ENCODE assay signal across 8 cellular contexts in genomic region chr18:70490008-70490933, GRCh38.
DNase-seq lines count a peak whose midpoint lies in the region; ATAC-seq and TF ChIP-seq lines count a peak whose summit lies in the region.

No MANE protein-coding gene starts in this region.

- DNase-seq in AG04449 (ENCODE audit: low read depth, low spot score) (no peak), GM10248 (ENCODE audit: extremely low spot score) (peak; percentile 19), NCI-H345 treated with DMSO at 0.1 percent for 48 hours (lab: John Stamatoyannopoulos, UW; ENCODE audit: unreplicated experiment) (peak; percentile 76), fibroblast of pulmonary artery (ENCODE audit: low read depth) (peak; percentile 74), nucleus accumbens (lab: John Stamatoyannopoulos, UW) (peak in 29 of 56 donors; percentile 3 to 78 (median 19))
- peak; percentile 6 to 44 for DNase-seq in activated CD4-positive, alpha-beta T cell treated with anti-CD3 and anti-CD28 coated beads for 4 hours

- POLR2A ChIA-PET in AG04449 (lab: Yijun Ruan, JAX): interaction anchor here (0.6 kb wide), 1 partner anchor 8 kb away, joined by 3 read pairs; no protein-coding TSS in a partner anchor
- POLR2A ChIA-PET in GM10248 (lab: Yijun Ruan, JAX): no interaction called here

- CTCF ChIA-PET in AG04449 (lab: Yijun Ruan, JAX) (interaction anchor here (0.7 to 5.0 kb wide), 28 partner anchors 9 to 364 kb away, joined by 3 to 53 read pairs (median 4); no protein-coding TSS in a partner anchor), GM10248 (lab: Yijun Ruan, JAX) (interaction anchor here (0.7 to 3.1 kb wide), 23 partner anchors 8 to 995 kb away, joined by 3 to 42 read pairs (median 4); no protein-coding TSS in a partner anchor)

- TF ChIP-seq CTCF in AG04449 (IDR thresholded peaks at IDR 0.05; ENCODE audit: insufficient read depth, low read length, missing control alignments): peak; percentile 61
- peak; percentile 69 for TF ChIP-seq CTCF in GM10248 (IDR thresholded peaks at IDR 0.05; ENCODE audit: control extremely low read depth, extremely low read depth, low read depth, missing control alignments)
- TF ChIP-seq CTCF in fibroblast of pulmonary artery (IDR thresholded peaks at IDR 0.05; ENCODE audit: low read length, missing control alignments): peak; percentile 65

- ATAC-seq in HG02938 (IDR thresholded peaks at IDR 0.05; ENCODE audit: unreplicated experiment) (peak; percentile 45), HG03457 (IDR thresholded peaks at IDR 0.05; ENCODE audit: unreplicated experiment) (no peak)

- peak overlapping the region; percentile 46 for H3K4me3 ChIP-seq in AG04449 (ENCODE audit: low read depth, low read length)
- H3K4me3 ChIP-seq in fibroblast of pulmonary artery (replicated peaks; ENCODE audit: low read depth, low read length): peak overlapping the region; percentile 23
